19 cellular contexts compared by ENCODE assay signal in genomic region chrX:119646515-119646914, GRCh38. TPM values are rescaled to one million over a fixed set of nuclear protein-coding genes. Genes with fewer than 3 reads are reported as not detected.
DNase-seq lines count a peak whose midpoint lies in the region; ATAC-seq, FAIRE-seq and TF ChIP-seq lines count a peak whose summit lies in the region.
"Had no signal": no experiment of that assay in that cellular context is flagged by ENCODE, and none has a peak within 500 bp of the region (broad histone marks: within the 10 kb centered on the region; RNA-seq: fewer than 3 reads in every experiment).

No MANE protein-coding gene starts in this region.

- H3K27me3 ChIP-seq in CD4-positive, CD25-positive, alpha-beta regulatory T cell (ENCODE audit: control insufficient read depth, insufficient read depth, low read length), result no peaks in the 10 kb centered on the region
- no peaks in the 10 kb centered on the region for H3K27me3 ChIP-seq in OCI-LY3 (ENCODE audit: low read depth, low read length)
- H3K27me3 ChIP-seq in bronchial epithelial cell (ENCODE audit: control insufficient read depth, insufficient read depth, low read length), result no peaks in the 10 kb centered on the region
- H3K27me3 ChIP-seq in Peyer's patch, result no peaks in the 10 kb centered on the region
- H3K27me3 ChIP-seq: adrenal gland, esophagus squamous epithelium, transverse colon had no signal

- H3K4me2 ChIP-seq in OCI-LY3 (ENCODE audit: low read length), result peak overlapping the region; percentile 51

- peak overlapping the region; percentile 79 for H3K27ac ChIP-seq in CD4-positive, CD25-positive, alpha-beta regulatory T cell (ENCODE audit: insufficient read depth, low read length, poor library complexity, severe bottlenecking)
- H3K27ac ChIP-seq in OCI-LY3 (ENCODE audit: low read length) (peak overlapping the region; percentile 99), Peyer's patch (no peak overlapping the region)
- H3K27ac ChIP-seq: adrenal gland, esophagus squamous epithelium, psoas muscle, transverse colon had no signal

- no peak overlapping the region for H3K4me3 ChIP-seq in CD4-positive, CD25-positive, alpha-beta regulatory T cell (ENCODE audit: low read depth, low read length)
- H3K4me3 ChIP-seq in GM12865 (ENCODE audit: low read depth, low read length) (no peak overlapping the region), OCI-LY3 (ENCODE audit: low read length) (peak overlapping the region; percentile 14; the same call in 1 of the 2 replicates), bronchial epithelial cell (ENCODE audit: low read depth, low read length) (no peak overlapping the region), Peyer's patch (no peak overlapping the region)
- H3K4me3 ChIP-seq: adrenal gland, esophagus squamous epithelium, lung, psoas muscle, transverse colon had no signal

- peaks cover 29% of the 10 kb centered on the region for H3K4me1 ChIP-seq in CD4-positive, CD25-positive, alpha-beta regulatory T cell (ENCODE audit: control insufficient read depth, insufficient read depth, low read length, poor library complexity, severe bottlenecking)
- H3K4me1 ChIP-seq in OCI-LY3 (ENCODE audit: low read length) (peaks cover 54% of the 10 kb centered on the region), Peyer's patch (no peaks in the 10 kb centered on the region)
- H3K4me1 ChIP-seq: adrenal gland, esophagus squamous epithelium, psoas muscle, transverse colon had no signal

- no peaks in the 10 kb centered on the region for H3K9me3 Mint-ChIP-seq in CD4-positive, CD25-positive, alpha-beta regulatory T cell

- H3K27ac Mint-ChIP-seq in CD4-positive, CD25-positive, alpha-beta regulatory T cell, result peak overlapping the region; percentile 80 to 96 (median 96)
- H3K27ac Mint-ChIP-seq: H9 had no signal

- peak overlapping the region in 3 of 4 donors; percentile 11 to 72 (median 50) for H3K4me3 Mint-ChIP-seq in CD4-positive, CD25-positive, alpha-beta regulatory T cell
- H3K4me3 Mint-ChIP-seq: H9 had no signal

- no peak overlapping the region for H2AFZ ChIP-seq in OCI-LY3 (ENCODE audit: low read depth, low read length)

- H3K36me3 ChIP-seq in CD4-positive, CD25-positive, alpha-beta regulatory T cell (ENCODE audit: control insufficient read depth, insufficient read depth, low read length), result peaks cover 62% of the 10 kb centered on the region
- H3K36me3 ChIP-seq in OCI-LY3 (replicated peaks; ENCODE audit: low read depth, low read length), result peaks cover 60% of the 10 kb centered on the region
- H3K36me3 ChIP-seq in bronchial epithelial cell (ENCODE audit: control insufficient read depth, insufficient read depth, low read length), result no peaks in the 10 kb centered on the region
- no peaks in the 10 kb centered on the region for H3K36me3 ChIP-seq in Peyer's patch
- H3K36me3 ChIP-seq: esophagus squamous epithelium, transverse colon had no signal

- no peaks in the 10 kb centered on the region for H3K9me3 ChIP-seq in CD4-positive, CD25-positive, alpha-beta regulatory T cell (ENCODE audit: control insufficient read depth in 2 of 2, low read length in 2 of 2)
- no peaks in the 10 kb centered on the region for H3K9me3 ChIP-seq in OCI-LY3 (ENCODE audit: insufficient read depth, low read length)
- H3K9me3 ChIP-seq in Peyer's patch, result no peaks in the 10 kb centered on the region
- H3K9me3 ChIP-seq: adrenal gland, esophagus squamous epithelium, psoas muscle, transverse colon had no signal

- H3K36me3 Mint-ChIP-seq in CD4-positive, CD25-positive, alpha-beta regulatory T cell, result peaks cover 60% of the 10 kb centered on the region

- FAIRE-seq in bronchial epithelial cell (lab: Jason Lieb, UNC), result peak; percentile 70
- FAIRE-seq: G401.6, small intestine had no signal

- no peak for TF ChIP-seq POLR2A in Peyer's patch (IDR thresholded peaks at IDR 0.05)

- TF ChIP-seq CTCF in GM12865 (IDR thresholded peaks at IDR 0.05; ENCODE audit: insufficient read depth, low read depth, low read length, missing control alignments) (no peak), OCI-LY3 (IDR thresholded peaks at IDR 0.05; ENCODE audit: low read depth, low read length) (no peak), bronchial epithelial cell (IDR thresholded peaks at IDR 0.05; ENCODE audit: insufficient read depth, low read length, severe bottlenecking) (no peak), Peyer's patch (IDR thresholded peaks at IDR 0.05) (no peak)

- H3K79me2 ChIP-seq in OCI-LY3 (ENCODE audit: low read length), result peaks cover 23% of the 10 kb centered on the region

- DNase-seq in CD4-positive, CD25-positive, alpha-beta regulatory T cell, result peak in 2 of 3 donors; percentile 17 to 30
- DNase-seq in GM12865 (ENCODE audit: low read depth) (peak; percentile 45), bronchial epithelial cell (ENCODE audit: low read depth) (no peak), mesenteric fat pad (ENCODE audit: low spot score) (no peak), Peyer's patch (no peak), RKO (ENCODE audit: low spot score) (no peak)
- DNase-seq: adrenal gland, esophagus squamous epithelium, glutamatergic neuron, H9, NCI-H1436 treated with DMSO at 0.1 percent for 48 hours, psoas muscle, small intestine, transverse colon had no signal

- H3K4me1 Mint-ChIP-seq in CD4-positive, CD25-positive, alpha-beta regulatory T cell, result peaks cover 12 to 63% (median 26%) of the 10 kb centered on the region in 4 donors
- H3K4me1 Mint-ChIP-seq: H9 had no signal

- H3K27me3 Mint-ChIP-seq in CD4-positive, CD25-positive, alpha-beta regulatory T cell, result no peaks in the 10 kb centered on the region

- H4K20me1 ChIP-seq in OCI-LY3 (ENCODE audit: insufficient read depth, low read length), result no peaks in the 10 kb centered on the region; the same call in 1 of the 2 replicates

- peak overlapping the region; percentile 34; the same call in 1 of the 2 replicates for H3K9ac ChIP-seq in OCI-LY3 (ENCODE audit: low read length)

- ATAC-seq in CD4-positive, CD25-positive, alpha-beta regulatory T cell (ENCODE audit: low read depth in 2 of 2), result no peak
- no peak for ATAC-seq in GM19324 (IDR thresholded peaks at IDR 0.05; ENCODE audit: low FRiP score, unreplicated experiment)
- ATAC-seq: Panc1, psoas muscle had no signal

RNA-seq across cellular contexts. Expression of gene NKRF, which starts 40.3 kb away (rescaled TPM):
- 14.1 TPM for total RNA-seq in CD4-positive, CD25-positive, alpha-beta regulatory T cell
- polyA plus RNA-seq in CD4-positive, CD25-positive, alpha-beta regulatory T cell, result 1 to 10 TPM; 3.4 to 6.9 (median 6.2) TPM
- total RNA-seq in bronchial epithelial cell, result 3.5 and 5.8 TPM in 2 replicates
- total RNA-seq in mesenteric fat pad, result 8.0 TPM
- 1 to 10 TPM; 4.0 to 9.9 (median 6.2) TPM for total RNA-seq in Peyer's patch

RNA-seq across cellular contexts. Expression of gene SEPTIN6, which starts 46.5 kb away (rescaled TPM):
- 290 TPM for total RNA-seq in CD4-positive, CD25-positive, alpha-beta regulatory T cell
- polyA plus RNA-seq in CD4-positive, CD25-positive, alpha-beta regulatory T cell, result 100 to 1,000 TPM; 144 to 201 (median 191) TPM
- total RNA-seq in bronchial epithelial cell, result 1.6 and 1.7 TPM in 2 replicates
- total RNA-seq in mesenteric fat pad, result 16.1 TPM
- 100 to 1,000 TPM in 1 of 4 donors, 10 to 100 TPM in 2, 1 to 10 TPM in 1; 4.9 to 116 (median 15.5) TPM for total RNA-seq in Peyer's patch

Comparison
In these comparisons a context has a peak if more than half of its experiments do, and no peak if none do; other contexts are left out.
1. DNase-seq: peak in CD4-positive, CD25-positive, alpha-beta regulatory T cell (2 of 3) and GM12865 (single experiment); none in bronchial epithelial cell (single experiment), mesenteric fat pad (single experiment), Peyer's patch (0 of 3) and RKO (single experiment).
2. H3K27ac ChIP-seq: peak in CD4-positive, CD25-positive, alpha-beta regulatory T cell (single experiment) and OCI-LY3 (single experiment); none in Peyer's patch (0 of 4).